1 cellular context compared by ENCODE assay signal in genomic region chr9:97753975-97754374, GRCh38.
A peak's percentile ranks its signal among the peaks of the same experiment; 100 is the strongest.
TF ChIP-seq lines count a peak whose summit lies in the region.

No MANE protein-coding gene starts in this region.

TF ChIP-seq in K562, 482 proteins besides CTCF, POLR2A, EP300 and RAD21 (continued from another document):
- TF ChIP-seq PKNOX1 (IDR thresholded peaks at IDR 0.05) (peak; percentile 24; the same call in 1 of the 2 replicates), MEIS2 (IDR thresholded peaks at IDR 0.05; ENCODE audit: partially characterized antibody) (no peak), SOX6 (IDR thresholded peaks at IDR 0.05) (no peak), ZEB2 (IDR thresholded peaks at IDR 0.05) (no peak)
